29 cellular contexts compared by ENCODE assay signal in genomic region chr17:19258371-19258770, GRCh38.
"Had no signal": no experiment of that assay in that cellular context is flagged by ENCODE, and none has a peak within 500 bp of the region (broad histone marks: within the 10 kb centered on the region; RNA-seq: fewer than 3 reads in every experiment).

No MANE protein-coding gene starts in this region.

- H3K27ac ChIP-seq: colonic mucosa, epithelial cell of prostate, esophagus squamous epithelium, parathyroid adenoma, psoas muscle, right atrium auricular region, tibial artery, upper lobe of right lung had no signal

- H3K4me1 Mint-ChIP-seq: stimulated activated naive CD8-positive, alpha-beta T cell treated with anti-CD3 and anti-CD28 coated beads, Interleukin-15, amount 100 ng/mL, for 72 hours had no signal

- H2AFZ ChIP-seq: parathyroid adenoma had no signal

- H3K4me2 ChIP-seq: smooth muscle cell had no signal

- H3K27me3 ChIP-seq: colonic mucosa, esophagus squamous epithelium, right atrium auricular region, tibial artery, upper lobe of right lung had no signal

- H3K9me3 Mint-ChIP-seq: activated naive CD4-positive, alpha-beta T cell treated with anti-CD3 and anti-CD28 coated beads, Interleukin-2, amount 50 U/mL, for 72 hours; activated T-cell treated with anti-CD3 and anti-CD28 coated beads, Interleukin-2, amount 50 U/mL, for 72 hours; neural crest cell; stimulated activated memory B cell treated with anti-CD40 and anti-IgM and Interleukin-4, amounts not matched to agents 10 μg/mL and 1 μg/mL and 100 μg/mL, for 72 hours; stimulated activated naive CD8-positive, alpha-beta T cell treated with anti-CD3 and anti-CD28 coated beads, Interleukin-15, amount 100 ng/mL, for 72 hours had no signal

- H3K27me3 Mint-ChIP-seq: stimulated activated memory B cell treated with anti-CD40 and anti-IgM and Interleukin-4, amounts not matched to agents 10 μg/mL and 1 μg/mL and 100 μg/mL, for 72 hours had no signal

- DNase-seq: activated CD4-positive, alpha-beta T cell treated with anti-CD3 and anti-CD28 coated beads for 36 hours; activated CD4-positive, CD25-positive, alpha-beta regulatory T cell; activated naive CD4-positive, alpha-beta T cell; activated T-cell treated with anti-CD3 and anti-CD28 coated beads for 4 hours; activated T-cell treated with anti-CD3 and anti-CD28 coated beads, Interleukin-2, amount 50 U/mL, for 72 hours; anterior cingulate cortex; colonic mucosa; esophagus squamous epithelium; foreskin melanocyte; islet precursor cell; left cardiac atrium; midbrain; naive thymus-derived CD4-positive, alpha-beta T cell; nucleus accumbens; psoas muscle; stimulated activated CD4-positive, alpha-beta T cell treated with anti-CD3 and anti-CD28 coated beads, Interleukin-1b, Interleukin-23, amount 100 ng/mL, for 48 hours; stimulated activated CD4-positive, alpha-beta T cell treated with anti-CD3 and anti-CD28 coated beads, Interleukin-4, amount 100 ng/mL, for 4 hours; stimulated activated CD8-positive, alpha-beta memory T cell treated with anti-CD3 and anti-CD28 coated beads, Interleukin-4, amount 100 ng/mL, for 48 hours; stimulated activated naive CD8-positive, alpha-beta T cell treated with anti-CD3 and anti-CD28 coated beads, Interleukin-15, amount 100 ng/mL, for 72 hours; T-helper 1 cell; tibial artery; upper lobe of right lung had no signal

- H3K9me3 ChIP-seq: colonic mucosa, esophagus squamous epithelium, psoas muscle, right atrium auricular region, tibial artery, upper lobe of right lung had no signal

- H3K27ac Mint-ChIP-seq: activated CD4-positive, alpha-beta T cell treated with anti-CD3 and anti-CD28 coated beads for 36 hours; activated naive CD4-positive, alpha-beta T cell treated with anti-CD3 and anti-CD28 coated beads, Interleukin-2, amount 50 U/mL, for 72 hours; activated T-cell treated with anti-CD3 and anti-CD28 coated beads, Interleukin-2, amount 50 U/mL, for 72 hours; naive thymus-derived CD4-positive, alpha-beta T cell; stimulated activated memory B cell treated with anti-CD40 and anti-IgM and Interleukin-4, amounts not matched to agents 10 μg/mL and 1 μg/mL and 100 μg/mL, for 72 hours had no signal

- ATAC-seq: activated CD4-positive, alpha-beta T cell treated with anti-CD3 and anti-CD28 coated beads for 36 hours; activated naive CD4-positive, alpha-beta T cell treated with anti-CD3 and anti-CD28 coated beads, Interleukin-2, amount 50 U/mL, for 72 hours; activated T-cell treated with anti-CD3 and anti-CD28 coated beads, Interleukin-2, amount 50 U/mL, for 72 hours; left cardiac atrium; naive thymus-derived CD4-positive, alpha-beta T cell; psoas muscle; stimulated activated memory B cell treated with anti-CD40 and anti-IgM and Interleukin-4, amounts not matched to agents 10 μg/mL and 1 μg/mL and 100 μg/mL, for 72 hours; stimulated activated naive CD8-positive, alpha-beta T cell treated with anti-CD3 and anti-CD28 coated beads, Interleukin-15, amount 100 ng/mL, for 72 hours; upper lobe of right lung had no signal

- H3K9ac ChIP-seq: parathyroid adenoma had no signal

- H3K4me3 Mint-ChIP-seq: activated CD4-positive, alpha-beta T cell treated with anti-CD3 and anti-CD28 coated beads for 36 hours; activated T-cell treated with anti-CD3 and anti-CD28 coated beads, Interleukin-2, amount 50 U/mL, for 72 hours; naive thymus-derived CD4-positive, alpha-beta T cell; neural crest cell; stimulated activated memory B cell treated with anti-CD40 and anti-IgM and Interleukin-4, amounts not matched to agents 10 μg/mL and 1 μg/mL and 100 μg/mL, for 72 hours; stimulated activated naive CD8-positive, alpha-beta T cell treated with anti-CD3 and anti-CD28 coated beads, Interleukin-15, amount 100 ng/mL, for 72 hours had no signal

- H3K4me1 ChIP-seq: colonic mucosa had no signal
